Comparison of ENCODE assay signal across 8 cellular contexts in genomic region chr7:44921607-44922350, GRCh38. TPM values are rescaled to one million over a fixed set of nuclear protein-coding genes. Genes with fewer than 3 reads are reported as not detected.
DNase-seq lines count a peak whose midpoint lies in the region; ATAC-seq and TF ChIP-seq lines count a peak whose summit lies in the region.

No MANE protein-coding gene starts in this region.

- no peaks in the 10 kb centered on the region for H3K79me2 ChIP-seq in neural progenitor cell (ENCODE audit: low read depth)

- H3K9ac ChIP-seq in neural progenitor cell, result no peak overlapping the region

- H3K4me2 ChIP-seq in neural progenitor cell, result no peak overlapping the region

- peak; percentile 70 for ATAC-seq in GM21423 (IDR thresholded peaks at IDR 0.05; ENCODE audit: unreplicated experiment)

- H3K9me3 Mint-ChIP-seq in activated T-helper 1 cell treated with anti-CD3 and anti-CD28 coated beads, Interleukin-12 subunit alpha, Interleukin-12 subunit beta, Interleukin-2, Interleukin-4 antibody, amounts not matched to agents 30 ng/mL and 10 ng/mL and 1 ng/mL, durations not matched to agents 14 hours and 24 hours and 36 hours, result no peaks in the 10 kb centered on the region
- peaks cover 6% of the 10 kb centered on the region for H3K9me3 Mint-ChIP-seq in neural progenitor cell
- H3K9me3 Mint-ChIP-seq in stimulated activated naive CD8-positive, alpha-beta T cell treated with anti-CD3 and anti-CD28 coated beads, Interleukin-15, Interleukin-2, amounts not matched to agents 100 ng/mL and 50 ng/mL, for 24 hours, result no peaks in the 10 kb centered on the region

- H3K27ac Mint-ChIP-seq in activated T-helper 1 cell treated with anti-CD3 and anti-CD28 coated beads, Interleukin-12 subunit alpha, Interleukin-12 subunit beta, Interleukin-2, Interleukin-4 antibody, amounts not matched to agents 30 ng/mL and 10 ng/mL and 1 ng/mL, durations not matched to agents 14 hours and 24 hours and 36 hours, result peak overlapping the region; percentile 79
- H3K27ac Mint-ChIP-seq in neural progenitor cell, result peak overlapping the region; percentile 63
- peak overlapping the region; percentile 61 for H3K27ac Mint-ChIP-seq in stimulated activated naive CD8-positive, alpha-beta T cell treated with anti-CD3 and anti-CD28 coated beads, Interleukin-15, Interleukin-2, amounts not matched to agents 100 ng/mL and 50 ng/mL, for 24 hours

- no peaks in the 10 kb centered on the region for H3F3A ChIP-seq in neural progenitor cell (ENCODE audit: low read depth)

- H3K4me1 ChIP-seq in neural progenitor cell, result no peaks in the 10 kb centered on the region

- no peak overlapping the region for H3K27ac ChIP-seq in neural progenitor cell

- TF ChIP-seq CTCF in neural progenitor cell (IDR thresholded peaks at IDR 0.05), result peak; percentile 83

- no peaks in the 10 kb centered on the region for H3K36me3 ChIP-seq in neural progenitor cell

- H3K9me3 ChIP-seq in neural progenitor cell (ENCODE audit: low read depth), result no peaks in the 10 kb centered on the region

- H4K20me1 ChIP-seq in neural progenitor cell (ENCODE audit: low read depth), result no peaks in the 10 kb centered on the region

- DNase-seq in CMK (ENCODE audit: low read depth), result peak; percentile 62
- peak; percentile 91 to 94 for DNase-seq in Kasumi-1 (lab: John Stamatoyannopoulos, UW)
- peak; percentile 74 for DNase-seq in RPMI7951 (ENCODE audit: low read depth)
- peak; percentile 86 for DNase-seq in activated T-helper 1 cell treated with anti-CD3 and anti-CD28 coated beads, Interleukin-12 subunit alpha, Interleukin-12 subunit beta, Interleukin-2, Interleukin-4 antibody, amounts not matched to agents 30 ng/mL and 10 ng/mL and 1 ng/mL, durations not matched to agents 14 hours and 24 hours and 36 hours (ENCODE audit: low spot score)
- peak; percentile 67 for DNase-seq in fibroblast of peridontal ligament (ENCODE audit: extremely low read depth)
- peak; percentile 86 for DNase-seq in neural progenitor cell (ENCODE audit: low spot score)

- intact Hi-C loops in activated T-helper 1 cell treated with anti-CD3 and anti-CD28 coated beads, Interleukin-12 subunit alpha, Interleukin-12 subunit beta, Interleukin-2, Interleukin-4 antibody, amounts not matched to agents 30 ng/mL and 10 ng/mL and 1 ng/mL, durations not matched to agents 14 hours and 24 hours and 36 hours (cut with micrococcal nuclease), result loop anchor here (1.0 to 2.0 kb wide), 7 partner anchors 36 to 333 kb away; partner anchors contain the start of genes PPIA, PURB and TBRG4

- H2AFZ ChIP-seq in neural progenitor cell (replicated peaks), result peak overlapping the region; percentile 92

- no peak overlapping the region for H3K4me3 ChIP-seq in neural progenitor cell

- no peak overlapping the region for H3K4me3 Mint-ChIP-seq in activated T-helper 1 cell treated with anti-CD3 and anti-CD28 coated beads, Interleukin-12 subunit alpha, Interleukin-12 subunit beta, Interleukin-2, Interleukin-4 antibody, amounts not matched to agents 30 ng/mL and 10 ng/mL and 1 ng/mL, durations not matched to agents 14 hours and 24 hours and 36 hours
- no peak overlapping the region for H3K4me3 Mint-ChIP-seq in neural progenitor cell
- no peak overlapping the region for H3K4me3 Mint-ChIP-seq in stimulated activated naive CD8-positive, alpha-beta T cell treated with anti-CD3 and anti-CD28 coated beads, Interleukin-15, Interleukin-2, amounts not matched to agents 100 ng/mL and 50 ng/mL, for 24 hours

- no peaks in the 10 kb centered on the region for H3K27me3 ChIP-seq in neural progenitor cell

- H3K36me3 Mint-ChIP-seq in activated T-helper 1 cell treated with anti-CD3 and anti-CD28 coated beads, Interleukin-12 subunit alpha, Interleukin-12 subunit beta, Interleukin-2, Interleukin-4 antibody, amounts not matched to agents 30 ng/mL and 10 ng/mL and 1 ng/mL, durations not matched to agents 14 hours and 24 hours and 36 hours (ENCODE audit: low read depth), result no peaks in the 10 kb centered on the region
- no peaks in the 10 kb centered on the region for H3K36me3 Mint-ChIP-seq in neural progenitor cell
- H3K36me3 Mint-ChIP-seq in stimulated activated naive CD8-positive, alpha-beta T cell treated with anti-CD3 and anti-CD28 coated beads, Interleukin-15, Interleukin-2, amounts not matched to agents 100 ng/mL and 50 ng/mL, for 24 hours (ENCODE audit: low read depth), result no peaks in the 10 kb centered on the region

- peaks cover 15% of the 10 kb centered on the region for H3K4me1 Mint-ChIP-seq in activated T-helper 1 cell treated with anti-CD3 and anti-CD28 coated beads, Interleukin-12 subunit alpha, Interleukin-12 subunit beta, Interleukin-2, Interleukin-4 antibody, amounts not matched to agents 30 ng/mL and 10 ng/mL and 1 ng/mL, durations not matched to agents 14 hours and 24 hours and 36 hours (ENCODE audit: low read depth)
- H3K4me1 Mint-ChIP-seq in neural progenitor cell, result no peaks in the 10 kb centered on the region
- peaks cover 17% of the 10 kb centered on the region for H3K4me1 Mint-ChIP-seq in stimulated activated naive CD8-positive, alpha-beta T cell treated with anti-CD3 and anti-CD28 coated beads, Interleukin-15, Interleukin-2, amounts not matched to agents 100 ng/mL and 50 ng/mL, for 24 hours (ENCODE audit: low read depth)

- peaks cover 7% of the 10 kb centered on the region for H3K27me3 Mint-ChIP-seq in activated T-helper 1 cell treated with anti-CD3 and anti-CD28 coated beads, Interleukin-12 subunit alpha, Interleukin-12 subunit beta, Interleukin-2, Interleukin-4 antibody, amounts not matched to agents 30 ng/mL and 10 ng/mL and 1 ng/mL, durations not matched to agents 14 hours and 24 hours and 36 hours (ENCODE audit: insufficient read depth)
- peaks cover 12% of the 10 kb centered on the region for H3K27me3 Mint-ChIP-seq in neural progenitor cell (ENCODE audit: insufficient read depth, low read depth)
- H3K27me3 Mint-ChIP-seq in stimulated activated naive CD8-positive, alpha-beta T cell treated with anti-CD3 and anti-CD28 coated beads, Interleukin-15, Interleukin-2, amounts not matched to agents 100 ng/mL and 50 ng/mL, for 24 hours, result no peaks in the 10 kb centered on the region

RNA-seq across cellular contexts. Expression of gene PURB, which starts 36.4 kb away (rescaled TPM):
- 28.2 and 30.7 TPM in 2 replicates for total RNA-seq in RPMI7951 (2014; rRNA removed; shearing (Covaris generic))
- 42.1 and 42.6 TPM in 2 replicates for total RNA-seq in activated T-helper 1 cell treated with anti-CD3 and anti-CD28 coated beads, Interleukin-12 subunit alpha, Interleukin-12 subunit beta, Interleukin-2, Interleukin-4 antibody, amounts not matched to agents 30 ng/mL and 10 ng/mL and 1 ng/mL, durations not matched to agents 14 hours and 24 hours and 36 hours
- 18.5 and 26.5 TPM in 2 replicates for total RNA-seq in neural progenitor cell (ENCODE audit: low replicate concordance)

RNA-seq across cellular contexts. Expression of gene MYO1G, which starts 57.0 kb away (rescaled TPM):
- total RNA-seq in RPMI7951 (2014; rRNA removed; shearing (Covaris generic)), result under 0.01 TPM in 1 of 2 replicates, not detected in the other
- total RNA-seq in activated T-helper 1 cell treated with anti-CD3 and anti-CD28 coated beads, Interleukin-12 subunit alpha, Interleukin-12 subunit beta, Interleukin-2, Interleukin-4 antibody, amounts not matched to agents 30 ng/mL and 10 ng/mL and 1 ng/mL, durations not matched to agents 14 hours and 24 hours and 36 hours, result 252 and 258 TPM in 2 replicates
- 0.03 TPM in 1 of 2 replicates, not detected in the other for total RNA-seq in neural progenitor cell (ENCODE audit: low replicate concordance)

Comparison
In these comparisons a context has a peak if more than half of its experiments do, and no peak if none do; other contexts are left out.
1. RNA of gene MYO1G, which starts 57.0 kb away (total RNA-seq): 252 to 258 TPM in activated T-helper 1 cell treated with anti-CD3 and anti-CD28 coated beads, Interleukin-12 subunit alpha, Interleukin-12 subunit beta, Interleukin-2, Interleukin-4 antibody, amounts not matched to agents 30 ng/mL and 10 ng/mL and 1 ng/mL, durations not matched to agents 14 hours and 24 hours and 36 hours; under 0.01 TPM in RPMI7951 and 0.03 TPM in neural progenitor cell; every median in the first group is over 100 times any median in the second.
2. Peak in every context shown above with its lines, with median percentiles within 50 percentile points of each other: DNase-seq and H3K27ac Mint-ChIP-seq.